ENCODE assay signal across 12 cellular contexts in the genomic region with DNA sequence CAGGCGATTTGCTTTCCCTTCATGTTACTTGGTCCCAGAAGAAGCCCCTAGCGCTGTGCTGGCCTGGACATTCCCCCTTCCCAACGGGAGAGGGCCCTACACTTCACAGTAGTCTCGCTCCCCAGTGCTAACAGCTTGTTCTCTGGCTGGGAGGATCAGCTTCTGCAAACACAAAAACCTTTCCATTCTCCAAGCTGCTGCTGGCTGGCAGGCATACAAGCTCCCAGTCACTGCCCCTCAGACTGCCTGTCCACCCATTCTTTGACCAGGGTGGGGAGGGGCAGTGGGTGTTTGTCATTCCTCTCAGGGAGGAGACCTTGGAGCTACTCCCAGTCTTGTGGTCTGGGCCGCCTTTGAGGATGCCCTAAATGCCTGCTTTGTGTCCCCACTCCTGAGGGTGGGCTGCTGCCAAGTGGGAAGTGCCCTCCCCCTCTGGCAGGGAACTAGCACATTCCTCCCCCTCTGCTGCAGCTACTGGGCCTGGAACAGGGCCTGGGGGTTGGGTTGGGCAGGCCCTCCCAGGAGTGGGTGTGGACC. TPM values are rescaled to one million over a fixed set of nuclear protein-coding genes. Genes with fewer than 3 reads are reported as not detected.
DNase-seq lines count a peak whose midpoint lies in the region; ATAC-seq and TF ChIP-seq lines count a peak whose summit lies in the region.
"Had no signal": no experiment of that assay in that cellular context is flagged by ENCODE, and none has a peak within 500 bp of the region (broad histone marks: within the 10 kb centered on the region; RNA-seq: fewer than 3 reads in every experiment).

No MANE protein-coding gene starts in this region.

- H3K9me3 ChIP-seq in endodermal cell (ENCODE audit: control insufficient read depth, low read length): no peaks in the 10 kb centered on the region
- H3K9me3 ChIP-seq: colonic mucosa had no signal

- POLR2A ChIA-PET in AG04449 (lab: Yijun Ruan, JAX): interaction anchor here (0.8 kb wide), 1 partner anchor 11 kb away, joined by 3 read pairs; no protein-coding TSS in a partner anchor

- H3K4me3 ChIP-seq in AG04449 (ENCODE audit: low read depth, low read length): no peak overlapping the region
- no peak overlapping the region for H3K4me3 ChIP-seq in endodermal cell (ENCODE audit: low read length)
- H3K4me3 ChIP-seq: colonic mucosa had no signal

- peaks cover 31% of the 10 kb centered on the region for H3K27me3 Mint-ChIP-seq in endodermal cell (ENCODE audit: insufficient read depth)

- H3K4me3 Mint-ChIP-seq in endodermal cell: no peak overlapping the region
- H3K4me3 Mint-ChIP-seq: CD4-positive, CD25-positive, alpha-beta regulatory T cell had no signal

- peak; percentile 41 for TF ChIP-seq CTCF in AG04449 (IDR thresholded peaks at IDR 0.05; ENCODE audit: insufficient read depth, low read length, missing control alignments)
- TF ChIP-seq CTCF in endodermal cell (conservative IDR thresholded peaks at IDR 0.05): peak; percentile 76

- no peaks in the 10 kb centered on the region for H3K36me3 Mint-ChIP-seq in endodermal cell (ENCODE audit: low read depth)
- H3K36me3 Mint-ChIP-seq: CD4-positive, CD25-positive, alpha-beta regulatory T cell had no signal

- no peaks in the 10 kb centered on the region for H3K9me3 Mint-ChIP-seq in endodermal cell
- H3K9me3 Mint-ChIP-seq: CD4-positive, CD25-positive, alpha-beta regulatory T cell had no signal

- H3K4me1 ChIP-seq in endodermal cell (ENCODE audit: control insufficient read depth, insufficient read depth, low read length): no peaks in the 10 kb centered on the region
- H3K4me1 ChIP-seq: colonic mucosa had no signal

- peaks cover 40% of the 10 kb centered on the region for H3K27me3 ChIP-seq in endodermal cell (ENCODE audit: control insufficient read depth, insufficient read depth, low read length, poor library complexity, severe bottlenecking)
- H3K27me3 ChIP-seq: colonic mucosa had no signal

- WGBS in endodermal cell (ENCODE audit: insufficient coverage in 1 of 2, insufficient read length in 1 of 2), 2 experiments: 36 to 59% methylated on average over 3 to 5 of the region's 5 CpGs

- H3K27ac ChIP-seq in endodermal cell (ENCODE audit: low read depth, low read length): no peak overlapping the region
- H3K27ac ChIP-seq: colonic mucosa had no signal

- no peaks in the 10 kb centered on the region for H3K36me3 ChIP-seq in endodermal cell (ENCODE audit: control insufficient read depth, insufficient read depth, low read length)
- H3K36me3 ChIP-seq: colonic mucosa had no signal

- H3K27ac Mint-ChIP-seq in endodermal cell: no peak overlapping the region

- no peak overlapping the region for H3K9ac ChIP-seq in endodermal cell (ENCODE audit: extremely low read depth, low read length, poor library complexity, severe bottlenecking)

- CTCF ChIA-PET in AG04449 (lab: Yijun Ruan, JAX): interaction anchor here (0.9 to 15.2 kb wide), 33 partner anchors 11 to 168 kb away, joined by 3 to 193 read pairs (median 10); a partner anchor contains a TSS

- H3K4me1 Mint-ChIP-seq in endodermal cell: peaks cover 17% of the 10 kb centered on the region

- DNase-seq in AG04449 (ENCODE audit: low read depth, low spot score) (peak; percentile 31), NCI-H2029 treated with DMSO at 0.1 percent for 48 hours (lab: John Stamatoyannopoulos, UW) (peak; percentile 90), endodermal cell (peak; percentile 81), medulla oblongata (ENCODE audit: extremely low spot score) (peak; percentile 99), activated gamma-delta T cell (lab: John Stamatoyannopoulos, UW) (no peak), NOMO-1 treated with DMSO at 0.1 percent for 48 hours (lab: John Stamatoyannopoulos, UW; ENCODE audit: unreplicated experiment) (no peak)
- DNase-seq: CD4-positive, CD25-positive, alpha-beta regulatory T cell; colonic mucosa had no signal

- no peak for ATAC-seq in HG02763 (IDR thresholded peaks at IDR 0.05; ENCODE audit: unreplicated experiment)
- ATAC-seq in HG02885 (IDR thresholded peaks at IDR 0.05; ENCODE audit: poor library complexity, unreplicated experiment): no peak

RNA-seq across cellular contexts. Expression of a gene that starts 20.8 kb away (rescaled TPM):
- 10 to 100 TPM in 1 of 2 donors, 1 to 10 TPM in 1; 7.1 to 14.5 TPM for total RNA-seq in endodermal cell
- polyA plus RNA-seq in endodermal cell (2013, experiment 1 of 2): 19.4 TPM
- polyA plus RNA-seq in endodermal cell (2013, experiment 2 of 2): 17.3 TPM
- total RNA-seq: omental fat pad had no signal

RNA-seq across cellular contexts. Expression of a gene that starts 43.4 kb away (rescaled TPM):
- 1 to 10 TPM; 2.5 to 4.1 TPM for total RNA-seq in endodermal cell
- polyA plus RNA-seq in endodermal cell (2013, experiment 1 of 2): 3.0 TPM
- polyA plus RNA-seq in endodermal cell (2013, experiment 2 of 2): 1.5 TPM
- total RNA-seq: CD4-positive, CD25-positive, alpha-beta regulatory T cell; colonic mucosa; omental fat pad; urinary bladder had no signal
- polyA plus RNA-seq: CD4-positive, CD25-positive, alpha-beta regulatory T cell had no signal

RNA-seq across cellular contexts. Expression of a gene that starts 43.6 kb away (rescaled TPM):
- total RNA-seq in endodermal cell: 10 to 100 TPM; 17.1 to 19.6 TPM
- 20.6 TPM for polyA plus RNA-seq in endodermal cell (2013, experiment 1 of 2)
- 19.0 TPM for polyA plus RNA-seq in endodermal cell (2013, experiment 2 of 2)

Comparison
In these comparisons a context has a peak if more than half of its experiments do, and no peak if none do; other contexts are left out.
1. DNase-seq: peak in AG04449 (single experiment), NCI-H2029 treated with DMSO at 0.1 percent for 48 hours (single experiment), endodermal cell (single experiment) and medulla oblongata (single experiment); none in activated gamma-delta T cell (single experiment) and NOMO-1 treated with DMSO at 0.1 percent for 48 hours (single experiment).